ENCODE assay signal across 35 cellular contexts in the genomic region with DNA sequence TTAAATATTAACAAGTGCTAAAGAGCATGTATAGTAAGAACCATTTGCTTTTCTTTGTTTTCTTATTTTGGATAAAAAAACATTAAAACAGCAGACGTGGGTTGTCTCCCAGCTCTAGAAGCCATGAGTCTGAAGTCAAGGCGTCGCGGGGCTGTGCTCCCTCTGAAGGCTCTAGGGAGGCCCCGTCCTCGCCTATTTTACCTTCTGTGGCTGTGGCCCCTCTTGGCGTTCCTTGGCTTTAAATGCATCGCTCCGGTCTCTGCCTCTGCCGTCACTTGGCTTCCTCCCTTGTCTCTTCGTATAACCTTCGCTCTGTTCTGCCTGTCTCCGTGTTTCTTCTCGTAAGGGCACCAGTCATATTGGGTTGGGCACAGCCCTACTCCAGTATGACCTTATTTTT.
"Had no signal": no experiment of that assay in that cellular context is flagged by ENCODE, and none has a peak within 500 bp of the region (broad histone marks: within the 10 kb centered on the region; RNA-seq: fewer than 3 reads in every experiment).

No MANE protein-coding gene starts in this region.

- H3K9me3 ChIP-seq: MG63 had no signal

- H3K27ac ChIP-seq: KMS-11 had no signal

- H3K4me3 ChIP-seq: MG63 had no signal

- H3K4me2 ChIP-seq: KMS-11 had no signal

- H3K36me3 ChIP-seq: MG63 had no signal

- DNase-seq: Karpas-422, Kasumi-1, KG1, MG63, MM.1S, MV-4-11, NCI-H1048, NCI-H1092, NCI-H1092 treated with DMSO at 0.1 percent for 48 hours, NCI-H1105, NCI-H1105 treated with DMSO at 0.1 percent for 48 hours, NCI-H1417, NCI-H1417 treated with DMSO at 0.1 percent for 48 hours, NCI-H1436, NCI-H1436 treated with DMSO at 0.1 percent for 48 hours, NCI-H146, NCI-H1694, NCI-H1694 treated with DMSO at 0.1 percent for 48 hours, NCI-H187, NCI-H187 treated with DMSO at 0.1 percent for 48 hours, NCI-H1930, NCI-H2029, NCI-H2029 treated with DMSO at 0.1 percent for 48 hours, NCI-H2081, NCI-H2081 treated with DMSO at 0.1 percent for 48 hours, NCI-H2107, NCI-H2171, NCI-H2171 treated with DMSO at 0.1 percent for 48 hours, NCI-H2227 treated with DMSO at 0.1 percent for 48 hours, NCI-H226, NCI-H345, NCI-H446, NCI-H446 treated with DMSO at 0.1 percent for 48 hours, NCI-H510A had no signal

- H3K9ac ChIP-seq: KMS-11 had no signal
